ENCODE assay signal across 8 cellular contexts in genomic region chr10:48363617-48364355, GRCh38. TPM values are rescaled to one million over a fixed set of nuclear protein-coding genes. Genes with fewer than 3 reads are reported as not detected.
A peak's percentile ranks its signal among the peaks of the same experiment; 100 is the strongest.
DNase-seq lines count a peak whose midpoint lies in the region; ATAC-seq and FAIRE-seq lines count a peak whose summit lies in the region.

No MANE protein-coding gene starts in this region.

- DNase-seq in A172 (ENCODE audit: low spot score), result peak; percentile 73
- peak; percentile 71 for DNase-seq in NAMALWA (ENCODE audit: low spot score)
- DNase-seq in T-cell, result peak in 14 of 34 experiments; percentile 1 to 30 (median 9)
- DNase-seq in epidermal melanocyte (ENCODE audit: insufficient read length, low spot score), result peak; percentile 55
- peak; percentile 42 for DNase-seq in middle frontal gyrus (ENCODE audit: extremely low spot score, low spot score)
- no peak for DNase-seq in GM19238 (ENCODE audit: insufficient read length, low spot score)

- CTCF ChIA-PET in T-cell (lab: Charles Lee), result interaction anchor here (0.6 to 2.3 kb wide), 8 partner anchors 9 to 297 kb away, joined by 3 to 11 read pairs (median 5); no protein-coding TSS in a partner anchor

- peak in 3 of 4 experiments; percentile 38 to 54 (median 46) for ATAC-seq in T-cell (replicated peaks in 1 of 4)
- no peak for ATAC-seq in HG02981 (IDR thresholded peaks at IDR 0.05; ENCODE audit: unreplicated experiment)

- peaks cover 28 to 42% (median 36%) of the 10 kb centered on the region in 3 donors for H3K4me1 Mint-ChIP-seq in T-cell

- FAIRE-seq in G401.6 (lab: Jason Lieb, UNC), result peak; percentile 96

- H3K27me3 Mint-ChIP-seq in T-cell, result no peaks in the 10 kb centered on the region

- POLR2A ChIA-PET in T-cell (lab: Charles Lee), result no interaction called here

- no peak overlapping the region for H3K4me3 Mint-ChIP-seq in T-cell

- H3K27ac Mint-ChIP-seq in T-cell, result no peak overlapping the region

- peaks cover 3% of the 10 kb centered on the region for H3K36me3 Mint-ChIP-seq in T-cell

- H3K9me3 Mint-ChIP-seq in T-cell, result no peaks in the 10 kb centered on the region

RNA-seq across cellular contexts. Expression of gene MAPK8, which starts 57.3 kb away (rescaled TPM):
- total RNA-seq in A172 (2014; rRNA removed; shearing (Covaris generic)), result 43.6 and 66.6 TPM in 2 replicates
- total RNA-seq in T-cell, result 10 to 100 TPM; 35.7 to 49.7 (median 42.4) TPM
